ENCODE assay signal across 8 cellular contexts in the genomic region with DNA sequence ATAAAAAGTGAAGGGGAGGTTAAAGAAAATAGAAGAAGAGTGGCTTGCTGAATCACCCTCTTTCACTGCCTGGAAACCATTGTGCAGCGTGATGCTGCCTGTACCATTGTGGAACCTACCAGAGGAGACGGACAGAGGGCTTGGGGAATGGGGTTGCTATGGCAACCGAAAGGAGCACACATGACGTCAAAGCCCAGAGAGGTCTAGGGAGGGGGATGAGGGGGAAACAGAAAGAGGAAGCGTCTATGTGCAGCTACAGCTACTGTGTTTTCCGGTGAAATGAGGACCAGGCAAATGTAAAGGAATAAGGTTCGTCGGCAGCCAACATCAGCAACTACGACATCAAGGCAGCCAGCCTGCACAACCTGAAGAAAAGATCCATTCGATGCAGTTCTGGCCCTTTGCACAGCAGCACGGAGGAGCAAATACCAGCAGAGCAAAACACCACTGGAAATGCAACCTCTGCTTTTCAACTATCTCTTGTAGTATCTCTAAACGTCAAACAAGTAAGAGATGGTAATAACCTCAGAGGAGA. TPM values are rescaled to one million over a fixed set of nuclear protein-coding genes. Genes with fewer than 3 reads are reported as not detected.
A peak's percentile ranks its signal among the peaks of the same experiment; 100 is the strongest.
DNase-seq lines count a peak whose midpoint lies in the region; ATAC-seq and TF ChIP-seq lines count a peak whose summit lies in the region.

Gene MAPK10 (minus strand): TSS at position 110 of the 535 bp plus-strand sequence.

- peak within 1 kb of the TSS; percentile 67 for H3K27ac Mint-ChIP-seq in CD4-positive, alpha-beta T cell
- H3K27ac Mint-ChIP-seq in activated naive CD8-positive, alpha-beta T cell treated with anti-CD3 and anti-CD28 coated beads, Interleukin-2, amount 50 U/mL, for 24 hours: peak within 1 kb of the TSS; percentile 41

- H3K4me3 Mint-ChIP-seq in CD4-positive, alpha-beta T cell: peak within 1 kb of the TSS; percentile 87
- peak within 1 kb of the TSS; percentile 73 for H3K4me3 Mint-ChIP-seq in activated naive CD8-positive, alpha-beta T cell treated with anti-CD3 and anti-CD28 coated beads, Interleukin-2, amount 50 U/mL, for 24 hours

- no peaks in the 10 kb centered on the region for H3K9me2 ChIP-seq in OCI-LY7 (ENCODE audit: insufficient read depth, low read length)

- peak; percentile 93 for ATAC-seq in CD4-positive, alpha-beta T cell (ENCODE audit: poor library complexity)
- ATAC-seq in GM19452 (IDR thresholded peaks at IDR 0.05; ENCODE audit: unreplicated experiment) (peak; percentile 100), HG03521 (IDR thresholded peaks at IDR 0.05; ENCODE audit: unreplicated experiment) (peak; percentile 98), heart right ventricle (peak; percentile 86 to 98 (median 92))
- ATAC-seq in activated naive CD8-positive, alpha-beta T cell treated with anti-CD3 and anti-CD28 coated beads, Interleukin-2, amount 50 U/mL, for 24 hours: peak; percentile 94

- peaks cover 13% of the 10 kb centered on the region for H3K4me1 ChIP-seq in OCI-LY7 (ENCODE audit: insufficient read depth, low read length, poor library complexity, severe bottlenecking)
- H3K4me1 ChIP-seq in heart right ventricle: peaks cover 0 to 20% (median 3%) of the 10 kb centered on the region in 9 donors
- peaks cover 6% of the 10 kb centered on the region for H3K4me1 ChIP-seq in osteoblast (ENCODE audit: insufficient read depth, low read length)

- no peak within 1 kb of the TSS for H3K27ac ChIP-seq in CD4-positive, alpha-beta T cell (ENCODE audit: low read depth, low read length)
- H3K27ac ChIP-seq in OCI-LY7 (ENCODE audit: low read depth, low read length, poor library complexity, severe bottlenecking) (no peak within 1 kb of the TSS), heart right ventricle (peak within 1 kb of the TSS in 2 of 10 donors; percentile 12 to 67), osteoblast (ENCODE audit: low read depth, low read length) (no peak within 1 kb of the TSS)

- WGBS in heart right ventricle, 2 donors: 13 to 18% methylated on average over 12 of the region's 12 CpGs

- CTCF ChIA-PET in CD4-positive, alpha-beta T cell (lab: Charles Lee): no interaction called here
- CTCF ChIA-PET in OCI-LY7 (lab: Charles Lee; ENCODE audit: unreplicated experiment): interaction anchor here (0.6 kb wide), 1 partner anchor 106 kb away, joined by 5 read pairs; no protein-coding TSS in a partner anchor

- no peaks in the 10 kb centered on the region for H3K9me3 ChIP-seq in CD4-positive, alpha-beta T cell (ENCODE audit: control insufficient read depth, low read length)
- no peaks in the 10 kb centered on the region for H3K9me3 ChIP-seq in OCI-LY7 (ENCODE audit: low read length)
- no peaks in the 10 kb centered on the region for H3K9me3 ChIP-seq in heart right ventricle
- no peaks in the 10 kb centered on the region for H3K9me3 ChIP-seq in osteoblast (ENCODE audit: low read depth, low read length)

- BruUV-seq in OCI-LY7 (replicated peaks; lab: Mats Ljungman, UMichigan): no TSS peak

- peak in 8 of 10 experiments; percentile 0 to 59 (median 7) for DNase-seq in CD4-positive, alpha-beta T cell
- DNase-seq in OCI-LY7 (ENCODE audit: low spot score) (peak; percentile 87), heart right ventricle (peak; percentile 33 to 67), osteoblast (ENCODE audit: insufficient read length, low spot score, missing footprints) (peak; percentile 31), ureter (ENCODE audit: low spot score) (peak; percentile 74)
- DNase-seq in activated naive CD8-positive, alpha-beta T cell treated with anti-CD3 and anti-CD28 coated beads, Interleukin-2, amount 50 U/mL, for 24 hours: peak; percentile 41

- H2AFZ ChIP-seq in OCI-LY7 (ENCODE audit: low read length) (peak within 1 kb of the TSS; percentile 74), osteoblast (ENCODE audit: low read length) (peak within 1 kb of the TSS; percentile 85)

- H3K4me3 ChIP-seq in OCI-LY7 (ENCODE audit: low read depth, low read length, poor library complexity, severe bottlenecking): peak within 1 kb of the TSS; percentile 45
- peak within 1 kb of the TSS in 7 of 10 donors; percentile 1 to 40 (median 34) for H3K4me3 ChIP-seq in heart right ventricle
- H3K4me3 ChIP-seq in osteoblast (ENCODE audit: insufficient read depth, low read length): peak within 1 kb of the TSS; percentile 65

- H3K36me3 ChIP-seq in OCI-LY7 (ENCODE audit: insufficient read depth, low read length): no peaks in the 10 kb centered on the region
- no peaks in the 10 kb centered on the region for H3K36me3 ChIP-seq in heart right ventricle
- H3K36me3 ChIP-seq in osteoblast (ENCODE audit: insufficient read depth, low read length): no peaks in the 10 kb centered on the region

- H3K79me2 ChIP-seq in OCI-LY7 (ENCODE audit: insufficient read depth, low read depth, low read length) (no peaks in the 10 kb centered on the region), osteoblast (ENCODE audit: insufficient read depth, low read length) (no peaks in the 10 kb centered on the region)

- POLR2A ChIA-PET in CD4-positive, alpha-beta T cell (lab: Charles Lee): no interaction called here
- POLR2A ChIA-PET in OCI-LY7 (lab: Charles Lee): interaction anchor here (0.7 to 2.1 kb wide), 5 partner anchors 38 to 592 kb away, joined by 3 to 5 read pairs (median 3); no protein-coding TSS in a partner anchor

- H4K20me1 ChIP-seq in OCI-LY7 (ENCODE audit: insufficient read depth, low read length) (no peaks in the 10 kb centered on the region), osteoblast (ENCODE audit: insufficient read depth, low read length) (no peaks in the 10 kb centered on the region)

- H3K4me2 ChIP-seq in OCI-LY7 (ENCODE audit: low read length) (peak within 1 kb of the TSS; percentile 63), osteoblast (ENCODE audit: insufficient read depth, low read length) (peak within 1 kb of the TSS; percentile 89)

- H3K9me3 Mint-ChIP-seq in CD4-positive, alpha-beta T cell: no peaks in the 10 kb centered on the region
- no peaks in the 10 kb centered on the region for H3K9me3 Mint-ChIP-seq in activated naive CD8-positive, alpha-beta T cell treated with anti-CD3 and anti-CD28 coated beads, Interleukin-2, amount 50 U/mL, for 24 hours

- H3K27me3 Mint-ChIP-seq in CD4-positive, alpha-beta T cell: no peaks in the 10 kb centered on the region
- H3K27me3 Mint-ChIP-seq in activated naive CD8-positive, alpha-beta T cell treated with anti-CD3 and anti-CD28 coated beads, Interleukin-2, amount 50 U/mL, for 24 hours: peaks cover 2% of the 10 kb centered on the region

- intact Hi-C loops in CD4-positive, alpha-beta T cell (cut with DNase I, micrococcal nuclease): no loop called here
- intact Hi-C loops in OCI-LY7 (cut with micrococcal nuclease; ENCODE audit: unreplicated experiment) (loop anchor here (2.0 kb wide), 2 partner anchors 65 to 79 kb away; no protein-coding TSS in a partner anchor), heart right ventricle (cut with DNase I) (no loop called here)

- TF ChIP-seq CTCF in CD4-positive, alpha-beta T cell (IDR thresholded peaks at IDR 0.05): no peak
- TF ChIP-seq CTCF in OCI-LY7 (conservative IDR thresholded peaks at IDR 0.05; ENCODE audit: low read length) (no peak), heart right ventricle (IDR thresholded peaks at IDR 0.05) (no peak), osteoblast (IDR thresholded peaks at IDR 0.05; ENCODE audit: extremely low read depth, low read depth, low read length) (no peak)

- no peaks in the 10 kb centered on the region for H3K27me3 ChIP-seq in CD4-positive, alpha-beta T cell (ENCODE audit: control insufficient read depth, insufficient read depth, low read length)
- H3K27me3 ChIP-seq in heart right ventricle (no peaks in the 10 kb centered on the region), osteoblast (ENCODE audit: insufficient read depth, low read length) (no peaks in the 10 kb centered on the region)

- no peaks in the 10 kb centered on the region for H3K36me3 Mint-ChIP-seq in CD4-positive, alpha-beta T cell (ENCODE audit: low read depth)
- no peaks in the 10 kb centered on the region for H3K36me3 Mint-ChIP-seq in activated naive CD8-positive, alpha-beta T cell treated with anti-CD3 and anti-CD28 coated beads, Interleukin-2, amount 50 U/mL, for 24 hours (ENCODE audit: low read depth)

- H3K4me1 Mint-ChIP-seq in CD4-positive, alpha-beta T cell (ENCODE audit: low read depth): peaks cover 17% of the 10 kb centered on the region
- H3K4me1 Mint-ChIP-seq in activated naive CD8-positive, alpha-beta T cell treated with anti-CD3 and anti-CD28 coated beads, Interleukin-2, amount 50 U/mL, for 24 hours: peaks cover 11% of the 10 kb centered on the region

RNA-seq across cellular contexts. Expression of gene MAPK10, which starts in this region (rescaled TPM):
- under 1 TPM; 0.28 to 0.36 TPM for total RNA-seq in CD4-positive, alpha-beta T cell
- not detected in 2 replicates for total RNA-seq in OCI-LY7 (2014; rRNA removed; shearing (Covaris generic))
- total RNA-seq in OCI-LY7 (2022) (26.0 and 32.0 TPM in 2 replicates), heart right ventricle (1 to 10 TPM; 1.8 to 5.9 (median 2.6) TPM), osteoblast (12.1 and 13.0 TPM in 2 replicates), ureter (178 TPM)
- polyA plus RNA-seq in heart right ventricle: 1 to 10 TPM in 1 of 2 donors, under 1 TPM in 1; 0.94 to 3.8 TPM

Comparison
In these comparisons a context has a peak if more than half of its experiments do, and no peak if none do; other contexts are left out.
1. Peak in DNase-seq and ATAC-seq in CD4-positive, alpha-beta T cell; RNA of the gene not detected or under 1 TPM.
2. DNase-seq: peak in every context shown above with its lines; median percentile 87 in OCI-LY7; 74 in ureter; 50 in heart right ventricle; 41 in activated naive CD8-positive, alpha-beta T cell treated with anti-CD3 and anti-CD28 coated beads, Interleukin-2, amount 50 U/mL, for 24 hours; 31 in osteoblast; 7 in CD4-positive, alpha-beta T cell.